Comparison of ENCODE assay signal across 13 cellular contexts in the genomic region with DNA sequence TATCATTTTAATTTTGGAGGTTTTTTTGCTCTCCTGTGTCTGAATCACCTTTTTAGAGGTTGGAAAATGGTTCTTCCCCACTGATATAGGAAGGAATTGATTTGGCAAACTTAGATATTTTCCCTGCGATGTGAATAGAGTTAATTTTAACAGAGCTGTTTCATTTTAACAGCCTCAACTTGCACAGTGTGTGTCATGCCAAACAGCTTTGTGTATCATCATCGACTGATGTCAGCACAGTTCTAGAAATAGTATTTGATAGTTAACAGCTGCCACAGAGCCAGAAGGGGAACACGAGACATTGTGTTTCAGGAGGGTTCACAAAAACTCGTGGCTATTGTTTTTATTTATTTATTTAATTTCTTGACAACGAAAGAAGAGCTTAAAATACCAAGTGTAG.
DNase-seq lines count a peak whose midpoint lies in the region; ATAC-seq and TF ChIP-seq lines count a peak whose summit lies in the region.
"Had no signal": no experiment of that assay in that cellular context is flagged by ENCODE, and none has a peak within 500 bp of the region (broad histone marks: within the 10 kb centered on the region; RNA-seq: fewer than 3 reads in every experiment).

No MANE protein-coding gene starts in this region.

- peak overlapping the region; percentile 78 for H3K4me2 ChIP-seq in GM23248 (ENCODE audit: unreplicated experiment)

- H3K9me3 ChIP-seq in GM23248 (ENCODE audit: low read depth) (no peaks in the 10 kb centered on the region), body of pancreas (no peaks in the 10 kb centered on the region), heart right ventricle (peaks cover 0 to 10% (median 0%) of the 10 kb centered on the region in 11 donors), psoas muscle (no peaks in the 10 kb centered on the region)
- H3K9me3 ChIP-seq in CD4-positive, alpha-beta T cell (ENCODE audit: control insufficient read depth, low read length): no peaks in the 10 kb centered on the region

- no peak overlapping the region for H3K4me3 Mint-ChIP-seq in CD4-positive, alpha-beta T cell

- in situ Hi-C loops in GM23248 (cut with MboI): no loop called here

- H3F3A ChIP-seq in GM23248 (ENCODE audit: insufficient read depth): no peaks in the 10 kb centered on the region

- no peaks in the 10 kb centered on the region for H3K9me3 Mint-ChIP-seq in CD4-positive, alpha-beta T cell

- H3K27ac ChIP-seq in GM23248: peak overlapping the region; percentile 14; the same call in 1 of the 2 replicates
- H3K27ac ChIP-seq in body of pancreas: peak overlapping the region in 1 of 4 donors; percentile 25
- H3K27ac ChIP-seq in heart right ventricle: peak overlapping the region in 9 of 10 donors; percentile 27 to 71 (median 47)
- H3K27ac ChIP-seq in psoas muscle: peak overlapping the region; percentile 80
- no peak overlapping the region for H3K27ac ChIP-seq in CD4-positive, alpha-beta T cell (ENCODE audit: low read depth, low read length)
- H3K27ac ChIP-seq: C4-2B had no signal

- peak overlapping the region; percentile 49 for H3K9ac ChIP-seq in GM23248

- no peaks in the 10 kb centered on the region for H3K79me2 ChIP-seq in GM23248 (ENCODE audit: insufficient read depth)

- ATAC-seq in body of pancreas (peak; percentile 67), heart right ventricle (peak; percentile 88 to 98 (median 94)), psoas muscle (peak; percentile 92 to 97 (median 95)), HG03045 (IDR thresholded peaks at IDR 0.05; ENCODE audit: unreplicated experiment) (no peak), HG03460 (IDR thresholded peaks at IDR 0.05; ENCODE audit: unreplicated experiment) (no peak)
- ATAC-seq in CD4-positive, alpha-beta T cell (ENCODE audit: poor library complexity): no peak

- H3K27me3 ChIP-seq in GM23248 (replicated peaks; ENCODE audit: insufficient read depth) (no peaks in the 10 kb centered on the region), body of pancreas (no peaks in the 10 kb centered on the region), heart right ventricle (no peaks in the 10 kb centered on the region), psoas muscle (ENCODE audit: insufficient read depth in 3 of 3, low read length in 2 of 3) (no peaks in the 10 kb centered on the region)
- no peaks in the 10 kb centered on the region for H3K27me3 ChIP-seq in CD4-positive, alpha-beta T cell (ENCODE audit: control insufficient read depth, insufficient read depth, low read length)

- H4K20me1 ChIP-seq in GM23248 (ENCODE audit: insufficient read depth): no peaks in the 10 kb centered on the region

- CTCF ChIA-PET in CD4-positive, alpha-beta T cell (lab: Charles Lee): interaction anchor here (1.2 kb wide), 1 partner anchor 28 kb away, joined by 3 read pairs; no protein-coding TSS in a partner anchor

- no peaks in the 10 kb centered on the region for H3K4me1 Mint-ChIP-seq in CD4-positive, alpha-beta T cell (ENCODE audit: low read depth)

- TF ChIP-seq CTCF in body of pancreas (IDR thresholded peaks at IDR 0.05) (no peak), heart right ventricle (IDR thresholded peaks at IDR 0.05) (no peak), psoas muscle (IDR thresholded peaks at IDR 0.05) (no peak)
- no peak for TF ChIP-seq CTCF in CD4-positive, alpha-beta T cell (IDR thresholded peaks at IDR 0.05)

- H3K27ac Mint-ChIP-seq in CD4-positive, alpha-beta T cell: no peak overlapping the region

- DNase-seq in GM23248: peak; percentile 85
- peak in 1 of 4 donors; percentile 23 for DNase-seq in body of pancreas
- peak in 1 of 2 donors; percentile 43 for DNase-seq in heart right ventricle
- DNase-seq in psoas muscle: no peak
- DNase-seq in SW480 (ENCODE audit: low spot score): no peak
- DNase-seq in CD4-positive, alpha-beta T cell: no peak
- DNase-seq: activated CD4-positive, alpha-beta T cell treated with anti-CD3 and anti-CD28 coated beads, Interleukin-2, amount 50 U/mL, for 4 hours; effector memory CD4-positive, alpha-beta T cell; MV-4-11; NCI-H446 treated with DMSO at 0.1 percent for 48 hours had no signal

- H3K36me3 ChIP-seq in GM23248 (ENCODE audit: low read depth): no peaks in the 10 kb centered on the region
- H3K36me3 ChIP-seq in body of pancreas (replicated peaks in 1 of 2; ENCODE audit: insufficient read depth in 1 of 2, low read depth in 2 of 2): no peaks in the 10 kb centered on the region
- H3K36me3 ChIP-seq in heart right ventricle: no peaks in the 10 kb centered on the region
- H3K36me3 ChIP-seq in psoas muscle (ENCODE audit: insufficient read depth in 1 of 2, low read depth in 1 of 2): no peaks in the 10 kb centered on the region

- POLR2A ChIA-PET in CD4-positive, alpha-beta T cell (lab: Charles Lee): no interaction called here

- intact Hi-C loops in body of pancreas (cut with DNase I): no loop called here
- intact Hi-C loops in heart right ventricle (cut with DNase I): loop anchor here in 1 of 10 donors (5.0 kb wide), 1 partner anchor 38 kb away; no protein-coding TSS in a partner anchor
- intact Hi-C loops in psoas muscle (cut with DNase I): no loop called here
- intact Hi-C loops in CD4-positive, alpha-beta T cell (cut with DNase I, micrococcal nuclease): no loop called here

- no peaks in the 10 kb centered on the region for H3K27me3 Mint-ChIP-seq in CD4-positive, alpha-beta T cell

- no peak for TF ChIP-seq POLR2A in body of pancreas (IDR thresholded peaks at IDR 0.05)

- H3K4me3 ChIP-seq in GM23248 (peak overlapping the region; percentile 54), body of pancreas (no peak overlapping the region), heart right ventricle (peak overlapping the region in 4 of 10 donors; percentile 5 to 15 (median 14)), psoas muscle (peak overlapping the region; percentile 49)

- peaks cover 14% of the 10 kb centered on the region for H3K4me1 ChIP-seq in GM23248 (ENCODE audit: insufficient read depth)
- peaks cover 10% of the 10 kb centered on the region for H3K4me1 ChIP-seq in body of pancreas
- H3K4me1 ChIP-seq in heart right ventricle: peaks cover 0 to 23% (median 14%) of the 10 kb centered on the region in 9 donors
- H3K4me1 ChIP-seq in psoas muscle: peaks cover 22% of the 10 kb centered on the region

- H3K36me3 Mint-ChIP-seq in CD4-positive, alpha-beta T cell (ENCODE audit: low read depth): no peaks in the 10 kb centered on the region

- 1 to 4% methylated on average over 5 of the region's 5 CpGs for WGBS in GM23248 (ENCODE audit: low coverage in 1 of 2, low lambda C conversion rate in 2 of 2, missing lambda C conversion rate in 2 of 2), 2 experiments
- WGBS in body of pancreas, 2 donors: 18 to 19% methylated on average over 5 of the region's 5 CpGs
- 7 to 9% methylated on average over 5 of the region's 5 CpGs for WGBS in heart right ventricle, 2 donors
- WGBS in psoas muscle, 3 donors: 5 to 10% (median 10%) methylated on average over 5 of the region's 5 CpGs

- peak overlapping the region; percentile 60 for H2AFZ ChIP-seq in GM23248

- no peaks in the 10 kb centered on the region for H3K9me2 ChIP-seq in GM23248 (ENCODE audit: insufficient read depth)

Comparison
In these comparisons a context has a peak if more than half of its experiments do, and no peak if none do; other contexts are left out.
1. H3K4me3 ChIP-seq: peak in GM23248 (single experiment) and psoas muscle (single experiment); none in body of pancreas (0 of 2).
2. ATAC-seq: peak in body of pancreas (single experiment), heart right ventricle (8 of 8) and psoas muscle (4 of 4); none in HG03045 (single experiment), HG03460 (single experiment) and CD4-positive, alpha-beta T cell (single experiment).